In genomic region chr7:29955799-29956476, GRCh38 we compare ENCODE assay signal across 8 cellular contexts. TPM values are rescaled to one million over a fixed set of nuclear protein-coding genes. Genes with fewer than 3 reads are reported as not detected.
DNase-seq lines count a peak whose midpoint lies in the region; ATAC-seq lines count a peak whose summit lies in the region.

No MANE protein-coding gene starts in this region.

- no peaks in the 10 kb centered on the region for H3K36me3 ChIP-seq in aorta (ENCODE audit: control insufficient read depth in 1 of 2, insufficient read depth in 2 of 2, low read length in 1 of 2)

- H3K4me3 ChIP-seq in aorta (ENCODE audit: low read length in 2 of 2), result no peak overlapping the region

- ATAC-seq in HG03139 (IDR thresholded peaks at IDR 0.05; ENCODE audit: unreplicated experiment), result peak; percentile 91
- peak; percentile 46 for ATAC-seq in aorta (ENCODE audit: low FRiP score)
- ATAC-seq in HG03159 (IDR thresholded peaks at IDR 0.05; ENCODE audit: unreplicated experiment), result no peak

- H3K27me3 Mint-ChIP-seq in activated CD4-positive, alpha-beta memory T cell treated with anti-CD3 and anti-CD28 coated beads for 36 hours, result peaks cover 9% of the 10 kb centered on the region

- H3K4me1 Mint-ChIP-seq in activated CD4-positive, alpha-beta memory T cell treated with anti-CD3 and anti-CD28 coated beads for 36 hours (ENCODE audit: low read depth), result peaks cover 10% of the 10 kb centered on the region

- no peaks in the 10 kb centered on the region for H3K27me3 ChIP-seq in aorta (ENCODE audit: control insufficient read depth in 1 of 2, insufficient read depth in 2 of 2, low read length in 1 of 2)

- H3K27ac Mint-ChIP-seq in activated CD4-positive, alpha-beta memory T cell treated with anti-CD3 and anti-CD28 coated beads for 36 hours, result no peak overlapping the region

- H3K9me3 ChIP-seq in aorta (ENCODE audit: control insufficient read depth, low read length), result no peaks in the 10 kb centered on the region

- intact Hi-C loops in activated CD4-positive, alpha-beta memory T cell treated with anti-CD3 and anti-CD28 coated beads for 36 hours (cut with micrococcal nuclease), result loop anchor here (10.0 kb wide), 1 partner anchor 99 kb away; no protein-coding TSS in a partner anchor
- intact Hi-C loops in aorta (cut with DNase I), result loop anchor here (10.0 kb wide), 2 partner anchors 69 to 109 kb away; partner anchors contain the start of genes FKBP14 (in 1 of the 2) and PLEKHA8 (in 1 of the 2)

- H3K27ac ChIP-seq in aorta (ENCODE audit: low read depth in 1 of 2, low read length in 2 of 2), result no peak overlapping the region

- 67 to 72% methylated on average over 7 of the region's 7 CpGs for WGBS in aorta, 2 donors

- no peaks in the 10 kb centered on the region for H3K36me3 Mint-ChIP-seq in activated CD4-positive, alpha-beta memory T cell treated with anti-CD3 and anti-CD28 coated beads for 36 hours

- no peaks in the 10 kb centered on the region for H3K9me3 Mint-ChIP-seq in activated CD4-positive, alpha-beta memory T cell treated with anti-CD3 and anti-CD28 coated beads for 36 hours

- CTCF ChIA-PET in activated CD4-positive, alpha-beta memory T cell treated with anti-CD3 and anti-CD28 coated beads for 36 hours (lab: Charles Lee), result interaction anchor here (0.9 kb wide), 1 partner anchor 106 kb away, joined by 4 read pairs; no protein-coding TSS in a partner anchor

- peaks cover 0 to 2% of the 10 kb centered on the region in 2 donors for H3K4me1 ChIP-seq in aorta (ENCODE audit: control insufficient read depth in 1 of 2, insufficient read depth in 2 of 2, low read length in 2 of 2)

- POLR2A ChIA-PET in activated CD4-positive, alpha-beta memory T cell treated with anti-CD3 and anti-CD28 coated beads for 36 hours (lab: Charles Lee), result no interaction called here

- DNase-seq in stimulated activated CD4-positive, alpha-beta T cell treated with anti-CD3 and anti-CD28 coated beads, Interleukin-15, amount 100 ng/mL, for 24 hours, result peak; percentile 9
- DNase-seq in stimulated activated CD4-positive, alpha-beta T cell treated with anti-CD3 and anti-CD28 coated beads, Interleukin-1b, Interleukin-23, amount 100 ng/mL, for 48 hours, result no peak
- peak; percentile 33 for DNase-seq in activated CD4-positive, alpha-beta memory T cell treated with anti-CD3 and anti-CD28 coated beads for 36 hours
- DNase-seq in aorta (peak in 1 of 2 donors; percentile 59), cerebellum (ENCODE audit: low spot score) (no peak)
- DNase-seq in central memory CD4-positive, alpha-beta T cell, result no peak

- H3K4me3 Mint-ChIP-seq in activated CD4-positive, alpha-beta memory T cell treated with anti-CD3 and anti-CD28 coated beads for 36 hours, result no peak overlapping the region

RNA-seq across cellular contexts. Expression of gene SCRN1, which starts 33.7 kb away (rescaled TPM):
- total RNA-seq in activated CD4-positive, alpha-beta memory T cell treated with anti-CD3 and anti-CD28 coated beads for 36 hours, result 1 to 10 TPM; 1.6 to 2.1 TPM
- total RNA-seq in aorta, result 10 to 100 TPM; 48.1 to 71.9 TPM
- 10 to 100 TPM; 30.8 to 40.7 TPM for polyA plus RNA-seq in aorta
- 96.3 TPM for total RNA-seq in cerebellum

Comparison
In these comparisons a context has a peak if more than half of its experiments do, and no peak if none do; other contexts are left out.
1. DNase-seq: peak in stimulated activated CD4-positive, alpha-beta T cell treated with anti-CD3 and anti-CD28 coated beads, Interleukin-15, amount 100 ng/mL, for 24 hours (single experiment) and activated CD4-positive, alpha-beta memory T cell treated with anti-CD3 and anti-CD28 coated beads for 36 hours (single experiment); none in stimulated activated CD4-positive, alpha-beta T cell treated with anti-CD3 and anti-CD28 coated beads, Interleukin-1b, Interleukin-23, amount 100 ng/mL, for 48 hours (single experiment), cerebellum (single experiment) and central memory CD4-positive, alpha-beta T cell (single experiment).
2. RNA of gene SCRN1, which starts 33.7 kb away (total RNA-seq): 96.3 TPM in cerebellum (single experiment) and 48.1 to 71.9 TPM in aorta; 1.6 to 2.1 TPM in activated CD4-positive, alpha-beta memory T cell treated with anti-CD3 and anti-CD28 coated beads for 36 hours; every median in the first group is over 10 times any median in the second.